ENCODE assay signal across 26 cellular contexts in genomic region chr6:33065312-33065711, GRCh38. TPM values are rescaled to one million over a fixed set of nuclear protein-coding genes. Genes with fewer than 3 reads are reported as not detected.
"Had no signal": no experiment of that assay in that cellular context is flagged by ENCODE, and none has a peak within 500 bp of the region (broad histone marks: within the 10 kb centered on the region; RNA-seq: fewer than 3 reads in every experiment).

No MANE protein-coding gene starts in this region.

- H3K4me1 Mint-ChIP-seq: endodermal cell, neural progenitor cell had no signal

- H3K27me3 ChIP-seq: heart left ventricle, neural progenitor cell, pancreas, stomach had no signal

- H3K9me3 ChIP-seq: heart left ventricle, pancreas, stomach, thoracic aorta had no signal

- H3K27ac ChIP-seq: neural progenitor cell, pancreas, stomach, thoracic aorta had no signal

- H3K27me3 Mint-ChIP-seq: natural killer cell treated with Interleukin-12 subunit alpha and Interleukin-12 subunit beta and Interleukin-15 and Interleukin-18, amount 100 ng/mL, for 72 hours; progenitor cell of endocrine pancreas had no signal

- H2AFZ ChIP-seq: neural progenitor cell had no signal

- H3K36me3 ChIP-seq: neural progenitor cell, pancreas, thoracic aorta had no signal

- H3K4me2 ChIP-seq: neural progenitor cell, smooth muscle cell had no signal

- H3K9ac ChIP-seq: neural progenitor cell had no signal

- H3K4me3 ChIP-seq: heart left ventricle, neural progenitor cell, pancreas, smooth muscle cell, stomach, thoracic aorta had no signal

- H3K9me3 Mint-ChIP-seq: natural killer cell treated with Interleukin-12 subunit alpha and Interleukin-12 subunit beta and Interleukin-15 and Interleukin-18, amount 100 ng/mL, for 72 hours had no signal

- H3K4me3 Mint-ChIP-seq: endodermal cell; natural killer cell treated with Interleukin-12 subunit alpha and Interleukin-12 subunit beta and Interleukin-15 and Interleukin-18, amount 100 ng/mL, for 72 hours; neural progenitor cell had no signal

- DNase-seq: cerebellar nuclear complex; effector CD4-positive, alpha-beta T cell; endodermal cell; erythroblast; foreskin melanocyte; heart left ventricle; hypothalamus; kidney glomerular epithelial cell; mammary epithelial cell; occipital lobe; pancreas; right cardiac atrium; stimulated activated CD4-positive, alpha-beta T cell treated with anti-CD3 and anti-CD28 coated beads, Interleukin-2, amount 100 ng/mL, for 48 hours; stomach; substantia nigra; trophoblast cell had no signal

- ATAC-seq: heart left ventricle; left lobe of liver; natural killer cell treated with Interleukin-12 subunit alpha and Interleukin-12 subunit beta and Interleukin-15 and Interleukin-18, amount 100 ng/mL, for 72 hours; pancreas had no signal

- H3K27ac Mint-ChIP-seq: endodermal cell; natural killer cell treated with Interleukin-12 subunit alpha and Interleukin-12 subunit beta and Interleukin-15 and Interleukin-18, amount 100 ng/mL, for 72 hours; neural progenitor cell; progenitor cell of endocrine pancreas had no signal

- H3K4me1 ChIP-seq: neural progenitor cell, pancreas, stomach had no signal

RNA-seq across cellular contexts. Expression of gene HLA-DPA1, which starts 8.1 kb away (rescaled TPM):
- total RNA-seq: endothelial cell of umbilical vein had no signal

RNA-seq across cellular contexts. Expression of gene HLA-DOA, which starts 55.9 kb away (rescaled TPM):
- total RNA-seq: dermis microvascular lymphatic vessel endothelial cell, endothelial cell of umbilical vein, glomerular endothelial cell, myocyte had no signal
